ENCODE assay signal across 23 cellular contexts in the genomic region with DNA sequence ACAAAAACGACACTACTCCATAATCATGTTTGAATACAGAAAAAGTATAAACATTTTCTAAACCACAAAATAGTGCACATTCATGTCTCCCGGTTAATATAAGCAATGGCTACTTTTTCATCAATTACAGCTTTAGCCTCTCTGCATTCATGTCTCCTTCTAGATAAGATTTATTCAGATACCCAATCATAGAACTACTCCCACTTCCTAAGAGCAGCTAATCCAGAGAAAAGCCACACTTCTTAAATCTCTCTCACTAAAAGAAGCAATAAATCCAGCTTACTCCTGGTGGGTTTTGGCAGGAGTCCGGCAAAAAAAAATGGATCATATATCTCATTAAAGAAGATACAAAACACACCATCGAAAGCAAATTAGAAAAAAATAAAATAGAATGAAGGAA. TPM values are rescaled to one million over a fixed set of nuclear protein-coding genes. Genes with fewer than 3 reads are reported as not detected.
"Had no signal": no experiment of that assay in that cellular context is flagged by ENCODE, and none has a peak within 500 bp of the region (broad histone marks: within the 10 kb centered on the region; RNA-seq: fewer than 3 reads in every experiment).

No MANE protein-coding gene starts in this region.

- H3K27ac ChIP-seq: KMS-11 had no signal

- H3K4me2 ChIP-seq: KMS-11, SK-N-SH had no signal

- DNase-seq: Kasumi-1, MV-4-11, NCI-H1048, NCI-H1105, NCI-H1417, NCI-H1436 treated with DMSO at 0.1 percent for 48 hours, NCI-H1694, NCI-H187 treated with DMSO at 0.1 percent for 48 hours, NCI-H2029 treated with DMSO at 0.1 percent for 48 hours, NCI-H2171 treated with DMSO at 0.1 percent for 48 hours, NCI-H345, NCI-H446 treated with DMSO at 0.1 percent for 48 hours, NCI-H510A treated with DMSO at 0.1 percent for 48 hours, NCI-H526, RPMI8226, SHP77, SK-N-SH, SW 1271, T-helper 1 cell had no signal

- H3K4me3 ChIP-seq: K562 had no signal

- H3K9me3 ChIP-seq: SK-N-SH had no signal

- ATAC-seq: HepG2, K562 had no signal

- H3K9ac ChIP-seq: KMS-11, SK-N-SH had no signal

RNA-seq across cellular contexts. Expression of a gene that starts 20.1 kb away (rescaled TPM):
- polyA plus RNA-seq: IgD-negative memory B cell had no signal
